Comparison of ENCODE assay signal across 1 cellular context in genomic region chr14:77641207-77641533, GRCh38.
TF ChIP-seq lines count a peak whose summit lies in the region.

No MANE protein-coding gene starts in this region.

TF ChIP-seq in IMR-90, 13 proteins besides CTCF, POLR2A, EP300 and RAD21 (continued from another document):
- TF ChIP-seq BHLHE40 (IDR thresholded peaks at IDR 0.05; ENCODE audit: low read depth, low read length) (no peak), RFX5 (IDR thresholded peaks at IDR 0.05; ENCODE audit: low read depth, low read length) (no peak), MAFK (IDR thresholded peaks at IDR 0.05; ENCODE audit: low read depth, low read length) (no peak), CHD1 (IDR thresholded peaks at IDR 0.05; ENCODE audit: low read depth, low read length) (no peak), ELK1 (IDR thresholded peaks at IDR 0.05; ENCODE audit: borderline replicate concordance, low read depth, low read length) (no peak), CEBPB (IDR thresholded peaks at IDR 0.05; ENCODE audit: low read depth, low read length) (no peak), MAZ (IDR thresholded peaks at IDR 0.05; ENCODE audit: borderline replicate concordance, low read depth, low read length) (no peak), MXI1 (IDR thresholded peaks at IDR 0.05; ENCODE audit: borderline replicate concordance, low read depth, low read length) (no peak), RCOR1 (IDR thresholded peaks at IDR 0.05; ENCODE audit: insufficient replicate concordance, low read length) (no peak), FOS (IDR thresholded peaks at IDR 0.05; ENCODE audit: low read depth, low read length) (no peak)
